In the genomic region with DNA sequence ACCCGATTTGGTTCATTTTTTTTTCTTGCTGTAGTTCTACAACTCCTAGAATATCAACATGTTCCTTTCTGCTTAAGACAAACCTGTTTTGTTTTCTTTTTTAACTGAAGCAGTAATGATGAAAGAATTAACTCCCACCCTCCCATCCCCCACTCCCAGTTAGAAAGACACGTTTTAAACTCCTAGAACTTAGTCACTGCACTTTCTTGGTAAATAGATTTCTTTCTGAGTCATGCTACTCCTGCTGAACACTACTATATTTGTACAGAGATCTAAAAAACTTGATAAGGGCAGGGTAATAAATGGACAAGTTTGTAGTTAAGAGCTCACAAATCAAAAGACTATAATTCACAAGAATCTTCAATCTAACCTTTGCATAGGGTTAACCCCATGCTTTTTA, we compare ENCODE assay signal across 17 cellular contexts.
A peak's percentile ranks its signal among the peaks of the same experiment; 100 is the strongest.
DNase-seq lines count a peak whose midpoint lies in the region; ATAC-seq, FAIRE-seq and TF ChIP-seq lines count a peak whose summit lies in the region.
"Had no signal": no experiment of that assay in that cellular context is flagged by ENCODE, and none has a peak within 500 bp of the region (broad histone marks: within the 10 kb centered on the region; RNA-seq: fewer than 3 reads in every experiment).

No MANE protein-coding gene starts in this region.

- no peak overlapping the region for H3K9ac ChIP-seq in astrocyte (ENCODE audit: low read length)
- H3K9ac ChIP-seq: BLaER1 treated with 17β-estradiol and CSF1 and Interleukin-3, amounts not matched to agents 10 nM and 100 nM had no signal

- 55 to 57% methylated on average over 2 of the region's 2 CpGs for WGBS in heart right ventricle, 2 donors

- FAIRE-seq in astrocyte (lab: Jason Lieb, UNC), result no peak

- H3K27ac ChIP-seq in astrocyte (ENCODE audit: low read depth, low read length), result no peak overlapping the region
- H3K27ac ChIP-seq in left lung, result no peak overlapping the region
- no peak overlapping the region for H3K27ac ChIP-seq in heart right ventricle
- H3K27ac ChIP-seq: adrenal gland; BLaER1 treated with 17β-estradiol and CSF1 and Interleukin-3, amounts not matched to agents 10 nM and 100 nM had no signal

- intact Hi-C loops in left lung (cut with DNase I), result no loop called here
- intact Hi-C loops in heart right ventricle (cut with DNase I), result no loop called here

- peak overlapping the region; percentile 44 for H3K4me2 ChIP-seq in astrocyte (ENCODE audit: low read length)
- H3K4me2 ChIP-seq: BLaER1 treated with 17β-estradiol and CSF1 and Interleukin-3, amounts not matched to agents 10 nM and 100 nM had no signal

- TF ChIP-seq CTCF in AG04449 (IDR thresholded peaks at IDR 0.05; ENCODE audit: insufficient read depth, low read length, missing control alignments) (no peak), astrocyte (IDR thresholded peaks at IDR 0.05; ENCODE audit: insufficient read depth, low read depth, low read length) (no peak), left lung (IDR thresholded peaks at IDR 0.05) (no peak), heart right ventricle (IDR thresholded peaks at IDR 0.05) (no peak)

- peaks cover 2% of the 10 kb centered on the region for H3K27me3 Mint-ChIP-seq in astrocyte (ENCODE audit: low read depth, unreplicated experiment)

- DNase-seq in AG04449 (ENCODE audit: low read depth, low spot score), result peak; percentile 29
- DNase-seq in HS-27A (ENCODE audit: low read depth), result peak; percentile 38
- DNase-seq in astrocyte (ENCODE audit: low read depth), result peak; percentile 74
- DNase-seq in left lung, result no peak
- DNase-seq in DMS79 (lab: John Stamatoyannopoulos, UW), result no peak
- no peak for DNase-seq in ACHN
- DNase-seq in heart right ventricle, result no peak
- DNase-seq in MV-4-11 (lab: John Stamatoyannopoulos, UW), result no peak
- DNase-seq: adrenal gland; endodermal cell; H7; MM.1S; natural killer cell; stimulated activated CD4-positive, alpha-beta T cell treated with anti-CD3 and anti-CD28 coated beads, Interleukin-15, amount 100 ng/mL, for 24 hours; stimulated activated naive CD4-positive, alpha-beta T cell had no signal

- H3K36me3 ChIP-seq in astrocyte (ENCODE audit: insufficient read depth, low read length) (no peaks in the 10 kb centered on the region), left lung (no peaks in the 10 kb centered on the region), heart right ventricle (no peaks in the 10 kb centered on the region)
- H3K36me3 ChIP-seq: adrenal gland; BLaER1 treated with 17β-estradiol and CSF1 and Interleukin-3, amounts not matched to agents 10 nM and 100 nM had no signal

- peak; percentile 77 for ATAC-seq in left lung
- no peak for ATAC-seq in heart right ventricle
- ATAC-seq: natural killer cell had no signal

- no peak overlapping the region for H2AFZ ChIP-seq in astrocyte (ENCODE audit: low read depth, low read length)

- H3K4me3 Mint-ChIP-seq in astrocyte (ENCODE audit: unreplicated experiment), result no peak overlapping the region
- H3K4me3 Mint-ChIP-seq: endodermal cell; natural killer cell; T-helper 1 cell treated with Interleukin-12 subunit alpha and Interleukin-12 subunit beta and Interleukin-4 antibody, amounts not matched to agents 30 μg/mL and 1 μg/mL, for 36 hours had no signal

- H3K9me3 Mint-ChIP-seq in astrocyte (ENCODE audit: unreplicated experiment), result no peaks in the 10 kb centered on the region
- H3K9me3 Mint-ChIP-seq: endodermal cell; natural killer cell; T-helper 1 cell treated with Interleukin-12 subunit alpha and Interleukin-12 subunit beta and Interleukin-4 antibody, amounts not matched to agents 30 μg/mL and 1 μg/mL, for 36 hours had no signal

- in situ Hi-C loops in ACHN (cut with HindIII; ENCODE audit: low pct_ligation_motif_present, low pct_unique_long_range_greater_than_20kb, low sequenced_read_pairs), result no loop called here

- H3K79me2 ChIP-seq in astrocyte (ENCODE audit: insufficient read depth, low read length), result no peaks in the 10 kb centered on the region

- H3K4me1 Mint-ChIP-seq in astrocyte (ENCODE audit: low read depth, unreplicated experiment), result peaks cover 10% of the 10 kb centered on the region
- H3K4me1 Mint-ChIP-seq: natural killer cell had no signal

- H3K4me1 ChIP-seq in astrocyte (ENCODE audit: insufficient read depth, low read length) (no peaks in the 10 kb centered on the region), left lung (no peaks in the 10 kb centered on the region), heart right ventricle (no peaks in the 10 kb centered on the region)
- H3K4me1 ChIP-seq: adrenal gland; BLaER1 treated with 17β-estradiol and CSF1 and Interleukin-3, amounts not matched to agents 10 nM and 100 nM had no signal

- CTCF ChIA-PET in AG04449 (lab: Yijun Ruan, JAX), result interaction anchor here (1.0 to 1.6 kb wide), 5 partner anchors 8 to 94 kb away, joined by 3 to 6 read pairs (median 4); no protein-coding TSS in a partner anchor

- POLR2A ChIA-PET in AG04449 (lab: Yijun Ruan, JAX), result no interaction called here

- H3K4me3 ChIP-seq in AG04449 (ENCODE audit: low read depth, low read length), result no peak overlapping the region
- H3K4me3 ChIP-seq in astrocyte (ENCODE audit: insufficient read depth, low read depth, low read length), result no peak overlapping the region
- H3K4me3 ChIP-seq in left lung, result no peak overlapping the region
- H3K4me3 ChIP-seq in heart right ventricle, result no peak overlapping the region
- H3K4me3 ChIP-seq: adrenal gland; BLaER1 treated with 17β-estradiol and CSF1 and Interleukin-3, amounts not matched to agents 10 nM and 100 nM had no signal

- H3K36me3 Mint-ChIP-seq in astrocyte (ENCODE audit: low read depth, unreplicated experiment), result no peaks in the 10 kb centered on the region
- H3K36me3 Mint-ChIP-seq: natural killer cell had no signal

- no peaks in the 10 kb centered on the region for H3K9me3 ChIP-seq in astrocyte (ENCODE audit: insufficient read depth, low read depth, low read length)
- no peaks in the 10 kb centered on the region for H3K9me3 ChIP-seq in left lung
- H3K9me3 ChIP-seq in heart right ventricle, result no peaks in the 10 kb centered on the region
- H3K9me3 ChIP-seq: adrenal gland had no signal

- no peaks in the 10 kb centered on the region for H3K27me3 ChIP-seq in astrocyte (ENCODE audit: insufficient read depth, low read length)
- no peaks in the 10 kb centered on the region for H3K27me3 ChIP-seq in left lung
- peaks cover 0 to 16% (median 0%) of the 10 kb centered on the region in 7 donors for H3K27me3 ChIP-seq in heart right ventricle
- H3K27me3 ChIP-seq: adrenal gland; BLaER1 treated with 17β-estradiol and CSF1 and Interleukin-3, amounts not matched to agents 10 nM and 100 nM had no signal

- H4K20me1 ChIP-seq in astrocyte (ENCODE audit: insufficient read depth, low read length), result no peaks in the 10 kb centered on the region
- H4K20me1 ChIP-seq: BLaER1 treated with 17β-estradiol and CSF1 and Interleukin-3, amounts not matched to agents 10 nM and 100 nM had no signal

- H3K27ac Mint-ChIP-seq in astrocyte (ENCODE audit: unreplicated experiment), result peak overlapping the region; percentile 36
- H3K27ac Mint-ChIP-seq: endodermal cell; natural killer cell; T-helper 1 cell treated with Interleukin-12 subunit alpha and Interleukin-12 subunit beta and Interleukin-4 antibody, amounts not matched to agents 30 μg/mL and 1 μg/mL, for 36 hours had no signal

Comparison
In these comparisons a context has a peak if more than half of its experiments do, and no peak if none do; other contexts are left out.
1. DNase-seq: peak in AG04449 (single experiment), HS-27A (single experiment) and astrocyte (single experiment); none in left lung (0 of 2), DMS79 (single experiment), ACHN (single experiment), heart right ventricle (0 of 2) and MV-4-11 (single experiment).